9 cellular contexts compared by ENCODE assay signal in genomic region chr14:96104469-96105057, GRCh38.
A peak's percentile ranks its signal among the peaks of the same experiment; 100 is the strongest.
DNase-seq lines count a peak whose midpoint lies in the region; TF ChIP-seq lines count a peak whose summit lies in the region.
"Had no signal": no experiment of that assay in that cellular context is flagged by ENCODE, and none has a peak within 500 bp of the region (broad histone marks: within the 10 kb centered on the region; RNA-seq: fewer than 3 reads in every experiment).

No MANE protein-coding gene starts in this region.

- peak overlapping the region; percentile 95 for H2BK12ac ChIP-seq in trophoblast cell (ENCODE audit: low read length)

- peak overlapping the region; percentile 100 for H2BK120ac ChIP-seq in trophoblast cell (ENCODE audit: insufficient read depth, low read length, poor library complexity)

- peak overlapping the region; percentile 57 for H3K18ac ChIP-seq in trophoblast cell (ENCODE audit: low read length)

- peaks cover 11% of the 10 kb centered on the region for H3K79me2 ChIP-seq in trophoblast cell (ENCODE audit: control insufficient read depth, insufficient read depth, low read length, poor library complexity)

- no peak for TF ChIP-seq POLR2A in esophagus muscularis mucosa (IDR thresholded peaks at IDR 0.05; ENCODE audit: low read depth)

- H3K4me1 ChIP-seq in esophagus muscularis mucosa (peaks cover 0 to 40% (median 32%) of the 10 kb centered on the region in 4 donors), trophoblast cell (ENCODE audit: control insufficient read depth in 1 of 2, insufficient read depth in 2 of 2, low read length in 2 of 2) (peaks cover 35 to 36% of the 10 kb centered on the region in 2 experiments)

- 47% methylated on average over 14 of the region's 19 CpGs for WGBS in esophagus muscularis mucosa
- WGBS in trophoblast cell (ENCODE audit: extremely low coverage, insufficient coverage, insufficient read length), result no CpG with 5 or more reads among the region's 19 CpGs

- no peak overlapping the region for H3K4me2 ChIP-seq in trophoblast cell (ENCODE audit: low read length)

- H3K23ac ChIP-seq in trophoblast cell (ENCODE audit: low read length), result no peak overlapping the region

- no peak overlapping the region for H2AFZ ChIP-seq in trophoblast cell (ENCODE audit: insufficient read depth, low read length, poor library complexity)

- peak in 1 of 3 experiments; percentile 15 for TF ChIP-seq CTCF in esophagus muscularis mucosa (IDR thresholded peaks at IDR 0.05)

- peak; percentile 92 for TF ChIP-seq EP300 in esophagus muscularis mucosa (IDR thresholded peaks at IDR 0.05)

- peak overlapping the region; percentile 100 for H4K91ac ChIP-seq in trophoblast cell (ENCODE audit: low read depth, low read length)

- H3K4ac ChIP-seq in trophoblast cell (ENCODE audit: low read depth, low read length), result peak overlapping the region; percentile 31

- no peaks in the 10 kb centered on the region for H3K9me3 ChIP-seq in esophagus muscularis mucosa
- peaks cover 2% of the 10 kb centered on the region for H3K9me3 ChIP-seq in trophoblast cell (ENCODE audit: insufficient read depth, low read depth, low read length)

- H3K9ac ChIP-seq in trophoblast cell (ENCODE audit: low read length), result no peak overlapping the region

- H3K36me3 ChIP-seq in esophagus muscularis mucosa (no peaks in the 10 kb centered on the region), trophoblast cell (ENCODE audit: control insufficient read depth in 1 of 2, insufficient read depth in 2 of 2, low read length in 2 of 2) (no peaks in the 10 kb centered on the region)

- peaks cover 52% of the 10 kb centered on the region for H3K79me1 ChIP-seq in trophoblast cell (ENCODE audit: low read length)

- DNase-seq in ELR (ENCODE audit: low read depth) (peak; percentile 98), NCI-H510A treated with DMSO at 0.1 percent for 48 hours (lab: John Stamatoyannopoulos, UW) (peak; percentile 90), esophagus muscularis mucosa (ENCODE audit: extremely low spot score) (peak; percentile 98), trophoblast cell (peak; percentile 99 to 100), SKM-1 (lab: John Stamatoyannopoulos, UW; ENCODE audit: unreplicated experiment) (no peak), hypothalamus (lab: John Stamatoyannopoulos, UW) (no peak), NCI-H1930 (lab: John Stamatoyannopoulos, UW) (no peak), RKO (ENCODE audit: low spot score) (no peak)
- DNase-seq: T-helper 17 cell had no signal

- H3K27me3 ChIP-seq in esophagus muscularis mucosa (no peaks in the 10 kb centered on the region), trophoblast cell (ENCODE audit: insufficient read depth, low read length) (no peaks in the 10 kb centered on the region)

- intact Hi-C loops in esophagus muscularis mucosa (cut with DNase I), result loop anchor here (5.0 to 10.0 kb wide), 2 partner anchors 100 to 323 kb away; partner anchors contain the start of gene BDKRB2

- H4K12ac ChIP-seq in trophoblast cell (ENCODE audit: low read depth, low read length), result no peak overlapping the region

- peak overlapping the region; percentile 76 to 84 (median 80) for H3K27ac ChIP-seq in esophagus muscularis mucosa (replicated peaks in 1 of 4)
- H3K27ac ChIP-seq in trophoblast cell (ENCODE audit: low read depth, low read length), result peak overlapping the region; percentile 72

- H4K8ac ChIP-seq in trophoblast cell (ENCODE audit: low read depth, low read length), result peak overlapping the region; percentile 15

- no peak overlapping the region for H3K4me3 ChIP-seq in esophagus muscularis mucosa
- no peak overlapping the region for H3K4me3 ChIP-seq in trophoblast cell (ENCODE audit: low read depth, low read length)

- H2AK5ac ChIP-seq in trophoblast cell (ENCODE audit: low read length), result peak overlapping the region; percentile 85

- peak overlapping the region; percentile 98 for H2BK5ac ChIP-seq in trophoblast cell (ENCODE audit: low read depth, low read length, poor library complexity)

- peak overlapping the region; percentile 74 for H3K14ac ChIP-seq in trophoblast cell (ENCODE audit: low read length)

Comparison
In these comparisons a context has a peak if more than half of its experiments do, and no peak if none do; other contexts are left out.
1. DNase-seq: peak in ELR (single experiment), NCI-H510A treated with DMSO at 0.1 percent for 48 hours (single experiment), esophagus muscularis mucosa (single experiment) and trophoblast cell (2 of 2); none in SKM-1 (single experiment), hypothalamus (0 of 51), NCI-H1930 (0 of 2) and RKO (single experiment).